ENCODE assay signal across 8 cellular contexts in genomic region chr14:75001899-75002298, GRCh38. TPM values are rescaled to one million over a fixed set of nuclear protein-coding genes. Genes with fewer than 3 reads are reported as not detected.
DNase-seq lines count a peak whose midpoint lies in the region; TF ChIP-seq lines count a peak whose summit lies in the region.

No MANE protein-coding gene starts in this region.

- H3K4me3 ChIP-seq in GM12864 (ENCODE audit: low read depth, low read length) (peak overlapping the region; percentile 82), SK-N-MC (peak overlapping the region; percentile 93), fibroblast of lung (replicated peaks in 1 of 4; ENCODE audit: control extremely low read depth in 1 of 4, insufficient read depth in 1 of 4, low read depth in 3 of 4, low read length in 4 of 4) (peak overlapping the region in 2 of 4 experiments; percentile 67 to 89), retinal pigment epithelial cell (ENCODE audit: low read length) (peak overlapping the region; percentile 93)

- H3K27me3 ChIP-seq in fibroblast of lung (ENCODE audit: control insufficient read depth, insufficient read depth, low read length), result no peaks in the 10 kb centered on the region

- H3K27ac ChIP-seq in SK-N-MC (peak overlapping the region; percentile 79; the same call in 1 of the 2 replicates), fibroblast of lung (ENCODE audit: insufficient read depth, low read length) (peak overlapping the region; percentile 78)

- TF ChIP-seq CTCF in GM12864 (IDR thresholded peaks at IDR 0.05; ENCODE audit: low read depth, low read length, missing control alignments) (no peak), fibroblast of lung (conservative IDR thresholded peaks at IDR 0.05 in 1 of 2, IDR thresholded peaks at IDR 0.05 in 1 of 2; ENCODE audit: low read depth in 1 of 2, low read length in 2 of 2) (no peak), retinal pigment epithelial cell (conservative IDR thresholded peaks at IDR 0.05; ENCODE audit: low read depth, low read length) (no peak)

- DNase-seq in GM12864 (ENCODE audit: low read depth) (no peak), SK-N-MC (ENCODE audit: low read depth, low spot score) (no peak), fibroblast of lung (ENCODE audit: low read depth in 2 of 2) (no peak), retinal pigment epithelial cell (ENCODE audit: low read depth) (no peak), HK-2 (ENCODE audit: unreplicated experiment) (no peak), NCI-H526 (lab: John Stamatoyannopoulos, UW) (no peak), posterior vena cava (ENCODE audit: low spot score) (no peak)
- no peak for DNase-seq in stimulated activated CD4-positive, alpha-beta T cell treated with anti-CD3 and anti-CD28 coated beads, Interleukin-1b, Interleukin-23, amount 100 ng/mL, for 48 hours

- peak overlapping the region; percentile 90 for H2AFZ ChIP-seq in fibroblast of lung (ENCODE audit: low read length)

- H4K20me1 ChIP-seq in fibroblast of lung (ENCODE audit: control insufficient read depth, extremely low read depth, insufficient read depth, low read length), result no peaks in the 10 kb centered on the region

- H3K9ac ChIP-seq in SK-N-MC (ENCODE audit: insufficient read length) (peak overlapping the region; percentile 79), fibroblast of lung (ENCODE audit: insufficient read depth, low read length) (no peak overlapping the region)

- intact Hi-C loops in posterior vena cava (cut with DNase I), result no loop called here

- peaks cover 19% of the 10 kb centered on the region for H3K79me2 ChIP-seq in fibroblast of lung (ENCODE audit: control insufficient read depth, insufficient read depth, low read length)

- no peak overlapping the region for H3K4me2 ChIP-seq in fibroblast of lung (ENCODE audit: extremely low read depth, insufficient read depth, low read length)

- H3K9me3 ChIP-seq in SK-N-MC (ENCODE audit: low read depth, low read length) (no peaks in the 10 kb centered on the region), fibroblast of lung (ENCODE audit: control insufficient read depth, insufficient read depth, low read depth, low read length) (no peaks in the 10 kb centered on the region)

- peaks cover 7% of the 10 kb centered on the region for H3K4me1 ChIP-seq in fibroblast of lung (ENCODE audit: control insufficient read depth, extremely low read depth, insufficient read depth, low read length)

- peaks cover 27% of the 10 kb centered on the region for H3K36me3 ChIP-seq in SK-N-MC (ENCODE audit: insufficient read depth, low read length)
- peaks cover 5% of the 10 kb centered on the region for H3K36me3 ChIP-seq in fibroblast of lung (ENCODE audit: control insufficient read depth, insufficient read depth, low read length)

RNA-seq across cellular contexts. Expression of gene EIF2B2, which starts 0.8 kb away (rescaled TPM):
- total RNA-seq in fibroblast of lung (30.2 and 34.2 TPM in 2 replicates), posterior vena cava (10 to 100 TPM; 22.3 to 29.5 TPM)
- 83.6 and 120 TPM in 2 replicates for polyA plus RNA-seq in fibroblast of lung
- 51.4 and 73.0 TPM in 2 replicates for polyA plus RNA-seq in fibroblast of lung (2012)
- 40.7 and 49.0 TPM in 2 replicates for polyA minus RNA-seq in fibroblast of lung (ENCODE audit: low replicate concordance)

RNA-seq across cellular contexts. Expression of gene PGF, which starts 46.5 kb away (rescaled TPM):
- total RNA-seq in fibroblast of lung (4.6 and 7.6 TPM in 2 replicates), posterior vena cava (10 to 100 TPM in 1 of 2 donors, 1 to 10 TPM in 1; 7.7 to 11.2 TPM)
- 0.84 and 1.1 TPM in 2 replicates for polyA plus RNA-seq in fibroblast of lung
- 2.1 and 2.4 TPM in 2 replicates for polyA plus RNA-seq in fibroblast of lung (2012)
- 0.52 and 4.4 TPM in 2 replicates for polyA minus RNA-seq in fibroblast of lung (ENCODE audit: low replicate concordance)

RNA-seq across cellular contexts. Expression of gene MLH3, which starts 49.4 kb away (rescaled TPM):
- total RNA-seq in fibroblast of lung, result 37.5 and 53.8 TPM in 2 replicates
- polyA plus RNA-seq in fibroblast of lung, result 9.5 and 12.2 TPM in 2 replicates
- 9.1 and 9.9 TPM in 2 replicates for polyA plus RNA-seq in fibroblast of lung (2012)
- 10.6 and 16.1 TPM in 2 replicates for polyA minus RNA-seq in fibroblast of lung (ENCODE audit: low replicate concordance)
- 10 to 100 TPM; 27.2 to 28.2 TPM for total RNA-seq in posterior vena cava
